In genomic region chr14:21096438-21096837, GRCh38 we compare ENCODE assay signal across 13 cellular contexts. TPM values are rescaled to one million over a fixed set of nuclear protein-coding genes. Genes with fewer than 3 reads are reported as not detected.
DNase-seq lines count a peak whose midpoint lies in the region; ATAC-seq and TF ChIP-seq lines count a peak whose summit lies in the region.
"Had no signal": no experiment of that assay in that cellular context is flagged by ENCODE, and none has a peak within 500 bp of the region (broad histone marks: within the 10 kb centered on the region; RNA-seq: fewer than 3 reads in every experiment).

No MANE protein-coding gene starts in this region.

- H3K4me1 Mint-ChIP-seq in WTC11 (peaks cover 71% of the 10 kb centered on the region), Calu3 (ENCODE audit: low read depth, unreplicated experiment) (peaks cover 20% of the 10 kb centered on the region)

- H3K27ac ChIP-seq in layer of hippocampus (ENCODE audit: low read depth, low read length) (peak overlapping the region; percentile 77), substantia nigra (ENCODE audit: low read depth, low read length, poor library complexity, severe bottlenecking) (peak overlapping the region; percentile 38)

- DNase-seq in NCI-H748 (lab: John Stamatoyannopoulos, UW; ENCODE audit: unreplicated experiment) = peak; percentile 6
- DNase-seq in NCI-H748 treated with DMSO at 0.1 percent for 48 hours (lab: John Stamatoyannopoulos, UW) = no peak
- no peak for DNase-seq in WTC11 (ENCODE audit: low spot score)
- DNase-seq in substantia nigra (lab: John Stamatoyannopoulos, UW) = no peak
- no peak for DNase-seq in Calu3
- DNase-seq: activated naive CD8-positive, alpha-beta T cell treated with anti-CD3 and anti-CD28 coated beads, Interleukin-2, amount 10 ng/mL, durations not matched to agents 7 days and 5 days; Karpas-422; stimulated activated CD4-positive, alpha-beta T cell treated with anti-CD3 and anti-CD28 coated beads, Interleukin-15, amount 100 ng/mL, for 24 hours had no signal

- no peak for TF ChIP-seq CTCF in WTC11 (IDR thresholded peaks at IDR 0.05)
- TF ChIP-seq CTCF in Calu3 (IDR thresholded peaks at IDR 0.05; ENCODE audit: unreplicated experiment) = no peak

- no peaks in the 10 kb centered on the region for H3K27me3 Mint-ChIP-seq in WTC11 (ENCODE audit: low read depth)
- no peaks in the 10 kb centered on the region for H3K27me3 Mint-ChIP-seq in Calu3 (ENCODE audit: unreplicated experiment)

- ATAC-seq in WTC11 = no peak
- ATAC-seq in HG03442 (IDR thresholded peaks at IDR 0.05; ENCODE audit: unreplicated experiment) = no peak
- ATAC-seq in GM18520 (IDR thresholded peaks at IDR 0.05; ENCODE audit: unreplicated experiment) = no peak

- CTCF ChIA-PET in WTC11 (lab: Charles Lee) = interaction anchor here (2.4 to 7.5 kb wide), 4 partner anchors 9 to 82 kb away, joined by 13 to 321 read pairs (median 98); partner anchors contain the start of genes ARHGEF40 and TMEM253
- CTCF ChIA-PET in Calu3 (lab: Charles Lee) = no interaction called here

- peaks cover 17% of the 10 kb centered on the region for H3K36me3 Mint-ChIP-seq in WTC11
- peaks cover 38% of the 10 kb centered on the region for H3K36me3 Mint-ChIP-seq in Calu3 (ENCODE audit: insufficient read depth, unreplicated experiment)
- H3K36me3 Mint-ChIP-seq: activated naive CD8-positive, alpha-beta T cell treated with anti-CD3 and anti-CD28 coated beads, Interleukin-2, amount 10 ng/mL, durations not matched to agents 7 days and 5 days had no signal

- H3K27ac Mint-ChIP-seq in WTC11 (no peak overlapping the region), Calu3 (ENCODE audit: unreplicated experiment) (no peak overlapping the region)
- H3K27ac Mint-ChIP-seq: activated naive CD8-positive, alpha-beta T cell treated with anti-CD3 and anti-CD28 coated beads, Interleukin-2, amount 10 ng/mL, durations not matched to agents 7 days and 5 days had no signal

- BruUV-seq in Calu3 (replicated peaks; lab: Mats Ljungman, UMichigan) = no TSS peak

- H3K27me3 ChIP-seq in layer of hippocampus (ENCODE audit: control insufficient read depth, insufficient read depth, low read length) = no peaks in the 10 kb centered on the region

- intact Hi-C loops in Calu3 (cut with micrococcal nuclease; ENCODE audit: unreplicated experiment) = loop anchor here (2.0 kb wide), 1 partner anchor 82 kb away; no protein-coding TSS in a partner anchor

- H3K9me3 Mint-ChIP-seq in WTC11 (no peaks in the 10 kb centered on the region), Calu3 (ENCODE audit: low read depth, unreplicated experiment) (no peaks in the 10 kb centered on the region)
- H3K9me3 Mint-ChIP-seq: activated naive CD8-positive, alpha-beta T cell treated with anti-CD3 and anti-CD28 coated beads, Interleukin-2, amount 10 ng/mL, durations not matched to agents 7 days and 5 days had no signal

- POLR2A ChIA-PET in WTC11 (lab: Charles Lee) = interaction anchor here (1.6 to 7.0 kb wide), 3 partner anchors 8 to 28 kb away, joined by 8 to 74 read pairs (median 40); partner anchors contain the start of gene ARHGEF40

- H3K4me3 Mint-ChIP-seq in WTC11 (peak overlapping the region; percentile 90), Calu3 (ENCODE audit: low read depth, unreplicated experiment) (no peak overlapping the region)

TF ChIP-seq in WTC11, 78 proteins besides CTCF, POLR2A, EP300 and RAD21:
- TF ChIP-seq, protein P1, sequence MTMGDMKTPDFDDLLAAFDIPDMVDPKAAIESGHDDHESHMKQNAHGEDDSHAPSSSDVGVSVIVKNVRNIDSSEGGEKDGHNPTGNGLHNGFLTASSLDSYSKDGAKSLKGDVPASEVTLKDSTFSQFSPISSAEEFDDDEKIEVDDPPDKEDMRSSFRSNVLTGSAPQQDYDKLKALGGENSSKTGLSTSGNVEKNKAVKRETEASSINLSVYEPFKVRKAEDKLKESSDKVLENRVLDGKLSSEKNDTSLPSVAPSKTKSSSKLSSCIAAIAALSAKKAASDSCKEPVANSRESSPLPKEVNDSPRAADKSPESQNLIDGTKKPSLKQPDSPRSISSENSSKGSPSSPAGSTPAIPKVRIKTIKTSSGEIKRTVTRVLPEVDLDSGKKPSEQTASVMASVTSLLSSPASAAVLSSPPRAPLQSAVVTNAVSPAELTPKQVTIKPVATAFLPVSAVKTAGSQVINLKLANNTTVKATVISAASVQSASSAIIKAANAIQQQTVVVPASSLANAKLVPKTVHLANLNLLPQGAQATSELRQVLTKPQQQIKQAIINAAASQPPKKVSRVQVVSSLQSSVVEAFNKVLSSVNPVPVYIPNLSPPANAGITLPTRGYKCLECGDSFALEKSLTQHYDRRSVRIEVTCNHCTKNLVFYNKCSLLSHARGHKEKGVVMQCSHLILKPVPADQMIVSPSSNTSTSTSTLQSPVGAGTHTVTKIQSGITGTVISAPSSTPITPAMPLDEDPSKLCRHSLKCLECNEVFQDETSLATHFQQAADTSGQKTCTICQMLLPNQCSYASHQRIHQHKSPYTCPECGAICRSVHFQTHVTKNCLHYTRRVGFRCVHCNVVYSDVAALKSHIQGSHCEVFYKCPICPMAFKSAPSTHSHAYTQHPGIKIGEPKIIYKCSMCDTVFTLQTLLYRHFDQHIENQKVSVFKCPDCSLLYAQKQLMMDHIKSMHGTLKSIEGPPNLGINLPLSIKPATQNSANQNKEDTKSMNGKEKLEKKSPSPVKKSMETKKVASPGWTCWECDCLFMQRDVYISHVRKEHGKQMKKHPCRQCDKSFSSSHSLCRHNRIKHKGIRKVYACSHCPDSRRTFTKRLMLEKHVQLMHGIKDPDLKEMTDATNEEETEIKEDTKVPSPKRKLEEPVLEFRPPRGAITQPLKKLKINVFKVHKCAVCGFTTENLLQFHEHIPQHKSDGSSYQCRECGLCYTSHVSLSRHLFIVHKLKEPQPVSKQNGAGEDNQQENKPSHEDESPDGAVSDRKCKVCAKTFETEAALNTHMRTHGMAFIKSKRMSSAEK (CRISPR knock-in tag; IDR thresholded peaks at IDR 0.05; ENCODE audit: borderline replicate concordance) = no peak
- no peak for TF ChIP-seq ZNF423 (CRISPR knock-in tag; IDR thresholded peaks at IDR 0.05)
- TF ChIP-seq, protein P2, sequence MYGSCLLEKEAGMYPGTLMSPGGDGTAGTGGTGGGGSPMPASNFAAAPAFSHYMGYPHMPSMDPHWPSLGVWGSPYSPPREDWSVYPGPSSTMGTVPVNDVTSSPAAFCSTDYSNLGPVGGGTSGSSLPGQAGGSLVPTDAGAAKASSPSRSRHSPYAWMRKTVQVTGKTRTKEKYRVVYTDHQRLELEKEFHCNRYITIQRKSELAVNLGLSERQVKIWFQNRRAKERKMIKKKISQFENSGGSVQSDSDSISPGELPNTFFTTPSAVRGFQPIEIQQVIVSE (CRISPR knock-in tag; IDR thresholded peaks at IDR 0.05; ENCODE audit: borderline replicate concordance) = no peak
- no peak for TF ChIP-seq E2F5 (CRISPR knock-in tag; IDR thresholded peaks at IDR 0.05)
- no peak for TF ChIP-seq ETV6 (CRISPR knock-in tag; IDR thresholded peaks at IDR 0.05)
- no peak for TF ChIP-seq JAZF1 (CRISPR knock-in tag; IDR thresholded peaks at IDR 0.05)
- TF ChIP-seq ATF3 (CRISPR knock-in tag; conservative IDR thresholded peaks at IDR 0.05) = no peak
- no peak for TF ChIP-seq IRF1 (CRISPR knock-in tag; IDR thresholded peaks at IDR 0.05)
TF ChIP-seq in WTC11: peak in this region for 0.

RNA-seq across cellular contexts. Expression of gene ZNF219, which starts 2.0 kb away (rescaled TPM):
- total RNA-seq in WTC11 (2021) = 149 to 154 TPM (median 149 TPM) in 3 replicates
- total RNA-seq in Calu3 (2022) = 18.5 and 20.3 TPM in 2 replicates

RNA-seq across cellular contexts. Expression of gene TMEM253, which starts 4.4 kb away (rescaled TPM):
- 1.7 to 2.2 TPM (median 1.9 TPM) in 3 replicates for total RNA-seq in WTC11 (2021)
- total RNA-seq in Calu3 (2022) = 0.24 TPM in 1 of 2 replicates, not detected in the other
- total RNA-seq: activated naive CD8-positive, alpha-beta T cell treated with anti-CD3 and anti-CD28 coated beads, Interleukin-2, amount 10 ng/mL, durations not matched to agents 7 days and 5 days; thoracic aorta had no signal

RNA-seq across cellular contexts. Expression of gene ARHGEF40, which starts 26.3 kb away (rescaled TPM):
- total RNA-seq in WTC11 (2021) (58.6 to 74.2 TPM (median 58.8 TPM) in 3 replicates), Calu3 (2022) (15.0 and 16.8 TPM in 2 replicates)

RNA-seq across cellular contexts. Expression of gene RNASE8, which starts 38.8 kb away (rescaled TPM):
- not detected in 3 replicates for total RNA-seq in WTC11 (2021)
- not detected in 2 replicates for total RNA-seq in Calu3 (2022)
- total RNA-seq: activated naive CD8-positive, alpha-beta T cell treated with anti-CD3 and anti-CD28 coated beads, Interleukin-2, amount 10 ng/mL, durations not matched to agents 7 days and 5 days; lung; thoracic aorta had no signal

RNA-seq across cellular contexts. Expression of gene RNASE7, which starts 54.3 kb away (rescaled TPM):
- total RNA-seq in WTC11 (2021) = not detected in 3 replicates
- total RNA-seq in Calu3 (2022) = not detected in 2 replicates
- total RNA-seq: activated naive CD8-positive, alpha-beta T cell treated with anti-CD3 and anti-CD28 coated beads, Interleukin-2, amount 10 ng/mL, durations not matched to agents 7 days and 5 days; lung had no signal
